ENCODE assay signal across 14 cellular contexts in the genomic region with DNA sequence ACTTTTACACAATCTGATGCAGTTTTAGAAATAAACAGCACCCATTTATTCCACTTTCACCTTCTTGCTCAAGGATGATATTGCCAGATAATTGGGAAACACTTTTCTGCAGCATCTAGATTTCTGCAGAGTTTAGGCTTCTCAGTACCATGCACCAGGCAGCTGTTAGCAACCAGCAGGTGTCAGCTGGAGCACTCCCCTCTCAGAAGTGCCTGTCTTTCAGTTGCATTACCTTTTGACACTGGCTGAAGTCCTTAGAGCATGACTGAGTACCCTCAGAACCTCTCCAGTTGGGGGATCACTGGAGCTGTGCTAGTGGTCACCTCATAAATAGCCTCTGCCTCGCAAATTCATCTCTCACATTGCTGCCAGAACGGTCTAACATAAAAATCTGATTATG.
DNase-seq lines count a peak whose midpoint lies in the region; ATAC-seq, FAIRE-seq and TF ChIP-seq lines count a peak whose summit lies in the region.
"Had no signal": no experiment of that assay in that cellular context is flagged by ENCODE, and none has a peak within 500 bp of the region (broad histone marks: within the 10 kb centered on the region; RNA-seq: fewer than 3 reads in every experiment).

No MANE protein-coding gene starts in this region.

- no peaks in the 10 kb centered on the region for H3K9me3 ChIP-seq in esophagus squamous epithelium
- H3K9me3 ChIP-seq: transverse colon had no signal

- intact Hi-C loops in esophagus squamous epithelium (cut with DNase I): no loop called here

- H3K4me3 ChIP-seq in LNCaP clone FGC (ENCODE audit: low read depth, low read length) (no peak overlapping the region), esophagus squamous epithelium (no peak overlapping the region)
- H3K4me3 ChIP-seq: coronary artery, transverse colon had no signal

- DNase-seq in GM19239 (ENCODE audit: insufficient read length, low spot score) (no peak), LNCaP clone FGC (ENCODE audit: low read depth) (no peak), SHP77 treated with DMSO at 0.1 percent for 48 hours (lab: John Stamatoyannopoulos, UW) (peak; percentile 33), esophagus squamous epithelium (lab: John Stamatoyannopoulos, UW) (no peak), AML-193 (lab: John Stamatoyannopoulos, UW) (no peak)
- DNase-seq: amygdala, natural killer cell, transverse colon had no signal

- FAIRE-seq in GM19239 (lab: Jason Lieb, UNC): peak; percentile 45
- FAIRE-seq: G401.6, keratinocyte had no signal

- peaks cover 0 to 55% (median 0%) of the 10 kb centered on the region in 4 donors for H3K27me3 ChIP-seq in esophagus squamous epithelium

- ATAC-seq in GM18861 (IDR thresholded peaks at IDR 0.05; ENCODE audit: unreplicated experiment) (no peak), GM18870 (IDR thresholded peaks at IDR 0.05; ENCODE audit: unreplicated experiment) (no peak)
- ATAC-seq: natural killer cell had no signal

- no peak for TF ChIP-seq POLR2A in esophagus squamous epithelium (IDR thresholded peaks at IDR 0.05)

- H3K27ac ChIP-seq in C4-2B (no peak overlapping the region), esophagus squamous epithelium (no peak overlapping the region)
- H3K27ac ChIP-seq: coronary artery, transverse colon had no signal

- peak; percentile 3 for TF ChIP-seq CTCF in C4-2B (conservative IDR thresholded peaks at IDR 0.05)
- peak; percentile 45 for TF ChIP-seq CTCF in LNCaP clone FGC (IDR thresholded peaks at IDR 0.05; ENCODE audit: control insufficient read depth, extremely low read depth, insufficient read depth)
- no peak for TF ChIP-seq CTCF in esophagus squamous epithelium (IDR thresholded peaks at IDR 0.05)

- H3K36me3 ChIP-seq in esophagus squamous epithelium: no peaks in the 10 kb centered on the region
- H3K36me3 ChIP-seq: transverse colon had no signal

- WGBS in esophagus squamous epithelium, 2 donors: 33 to 85% methylated on average over 1 to 2 of the region's 2 CpGs

- no peaks in the 10 kb centered on the region for H3K4me1 ChIP-seq in esophagus squamous epithelium
- H3K4me1 ChIP-seq: transverse colon had no signal

Comparison
In these comparisons a context has a peak if more than half of its experiments do, and no peak if none do; other contexts are left out.
1. CTCF ChIP-seq: peak in C4-2B (single experiment) and LNCaP clone FGC (single experiment); none in esophagus squamous epithelium (0 of 6).